29 cellular contexts compared by ENCODE assay signal in genomic region chr5:33403187-33403586, GRCh38.
"Had no signal": no experiment of that assay in that cellular context is flagged by ENCODE, and none has a peak within 500 bp of the region (broad histone marks: within the 10 kb centered on the region; RNA-seq: fewer than 3 reads in every experiment).

No MANE protein-coding gene starts in this region.

- DNase-seq: natural killer cell; occipital lobe; ovary; posterior cingulate gyrus; psoas muscle; right cardiac atrium; right lobe of liver; sigmoid colon; small intestine; stimulated activated CD4-positive, alpha-beta T cell treated with anti-CD3 and anti-CD28 coated beads, Interleukin-15, amount 100 ng/mL, for 24 hours; stimulated activated CD4-positive, alpha-beta T cell treated with anti-CD3 and anti-CD28 coated beads, Interleukin-2, amount 100 ng/mL, for 24 hours; stimulated activated CD4-positive, alpha-beta T cell treated with anti-CD3 and anti-CD28 coated beads, Interleukin-2, amount 100 ng/mL, for 48 hours; stimulated activated CD4-positive, alpha-beta T cell treated with anti-CD3 and anti-CD28 coated beads, Interleukin-4, amount 100 ng/mL, for 24 hours; stimulated activated naive B cell treated with anti-CD40 and anti-IgM and Interleukin-4, amounts not matched to agents 10 μg/mL and 1 μg/mL and 100 μg/mL, for 72 hours; stimulated activated naive CD4-positive, alpha-beta T cell treated with Interleukin-2 at 50 U/mL for 16 hours; substantia nigra; testis; tibial artery; transverse colon; upper lobe of right lung; uterus had no signal

- H3K4me1 Mint-ChIP-seq: natural killer cell; nephron; stimulated activated effector memory CD8-positive, alpha-beta T cell treated with anti-CD3 and anti-CD28 coated beads, Interleukin-12 subunit alpha, Interleukin-12 subunit beta, amount 100 ng/mL, for 72 hours had no signal

- H3K4me3 ChIP-seq: neural progenitor cell, ovary, psoas muscle, right lobe of liver, sigmoid colon, suprapubic skin, testis, tibial artery, transverse colon, upper lobe of right lung, uterus had no signal

- ATAC-seq: natural killer cell; psoas muscle; right cardiac atrium; right lobe of liver; stimulated activated effector memory CD8-positive, alpha-beta T cell treated with anti-CD3 and anti-CD28 coated beads, Interleukin-12 subunit alpha, Interleukin-12 subunit beta, amount 100 ng/mL, for 72 hours; stimulated activated naive B cell treated with anti-CD40 and anti-IgM and Interleukin-4, amounts not matched to agents 10 μg/mL and 1 μg/mL and 100 μg/mL, for 72 hours; upper lobe of right lung had no signal

- FAIRE-seq: small intestine had no signal

- H3K27ac ChIP-seq: neural progenitor cell, ovary, parathyroid adenoma, psoas muscle, right lobe of liver, sigmoid colon, suprapubic skin, testis, tibial artery, transverse colon, upper lobe of right lung, uterus had no signal

- H3K36me3 ChIP-seq: neural progenitor cell, ovary, right lobe of liver, sigmoid colon, suprapubic skin, tibial artery, transverse colon, upper lobe of right lung, uterus had no signal

- H3K4me1 ChIP-seq: parathyroid adenoma, psoas muscle, right lobe of liver, suprapubic skin, testis, transverse colon, upper lobe of right lung, uterus had no signal

- H3K9me3 ChIP-seq: ovary, psoas muscle, right lobe of liver, sigmoid colon, suprapubic skin, testis, tibial artery, transverse colon, upper lobe of right lung, uterus had no signal

- H3K9ac ChIP-seq: neural progenitor cell, parathyroid adenoma had no signal

- H2AFZ ChIP-seq: neural progenitor cell, parathyroid adenoma had no signal

- H3K4me3 Mint-ChIP-seq: natural killer cell; nephron; neural progenitor cell; stimulated activated effector memory CD8-positive, alpha-beta T cell treated with anti-CD3 and anti-CD28 coated beads, Interleukin-12 subunit alpha, Interleukin-12 subunit beta, amount 100 ng/mL, for 72 hours; stimulated activated naive B cell treated with anti-CD40 and anti-IgM and Interleukin-4, amounts not matched to agents 10 μg/mL and 1 μg/mL and 100 μg/mL, for 72 hours; stimulated activated naive CD8-positive, alpha-beta T cell treated with anti-CD3 and anti-CD28 coated beads, Interleukin-15, Interleukin-2, amounts not matched to agents 100 ng/mL and 50 ng/mL, for 24 hours; type B pancreatic cell had no signal

- H3K36me3 Mint-ChIP-seq: natural killer cell; neural progenitor cell; stimulated activated effector memory CD8-positive, alpha-beta T cell treated with anti-CD3 and anti-CD28 coated beads, Interleukin-12 subunit alpha, Interleukin-12 subunit beta, amount 100 ng/mL, for 72 hours; stimulated activated naive B cell treated with anti-CD40 and anti-IgM and Interleukin-4, amounts not matched to agents 10 μg/mL and 1 μg/mL and 100 μg/mL, for 72 hours; type B pancreatic cell had no signal

- H3K9me3 Mint-ChIP-seq: nephron; neural progenitor cell; stimulated activated effector memory CD8-positive, alpha-beta T cell treated with anti-CD3 and anti-CD28 coated beads, Interleukin-12 subunit alpha, Interleukin-12 subunit beta, amount 100 ng/mL, for 72 hours; stimulated activated naive CD8-positive, alpha-beta T cell treated with anti-CD3 and anti-CD28 coated beads, Interleukin-15, Interleukin-2, amounts not matched to agents 100 ng/mL and 50 ng/mL, for 24 hours; type B pancreatic cell had no signal

- H3K79me2 ChIP-seq: parathyroid adenoma had no signal

- H3K27ac Mint-ChIP-seq: natural killer cell; nephron; neural progenitor cell; progenitor cell of endocrine pancreas; stimulated activated effector memory CD8-positive, alpha-beta T cell treated with anti-CD3 and anti-CD28 coated beads, Interleukin-12 subunit alpha, Interleukin-12 subunit beta, amount 100 ng/mL, for 72 hours; stimulated activated naive B cell treated with anti-CD40 and anti-IgM and Interleukin-4, amounts not matched to agents 10 μg/mL and 1 μg/mL and 100 μg/mL, for 72 hours; stimulated activated naive CD8-positive, alpha-beta T cell treated with anti-CD3 and anti-CD28 coated beads, Interleukin-15, Interleukin-2, amounts not matched to agents 100 ng/mL and 50 ng/mL, for 24 hours; type B pancreatic cell had no signal

- H3K4me2 ChIP-seq: neural progenitor cell had no signal

- H3K27me3 Mint-ChIP-seq: progenitor cell of endocrine pancreas; stimulated activated naive B cell treated with anti-CD40 and anti-IgM and Interleukin-4, amounts not matched to agents 10 μg/mL and 1 μg/mL and 100 μg/mL, for 72 hours; type B pancreatic cell had no signal

- H3K27me3 ChIP-seq: neural progenitor cell, ovary, right lobe of liver, sigmoid colon, suprapubic skin, testis, tibial artery, transverse colon, upper lobe of right lung, uterus had no signal
